20 cellular contexts compared by ENCODE assay signal in genomic region chr4:10731162-10731561, GRCh38. TPM values are rescaled to one million over a fixed set of nuclear protein-coding genes. Genes with fewer than 3 reads are reported as not detected.
A peak's percentile ranks its signal among the peaks of the same experiment; 100 is the strongest.
DNase-seq lines count a peak whose midpoint lies in the region; ATAC-seq and FAIRE-seq lines count a peak whose summit lies in the region.
"Had no signal": no experiment of that assay in that cellular context is flagged by ENCODE, and none has a peak within 500 bp of the region (broad histone marks: within the 10 kb centered on the region; RNA-seq: fewer than 3 reads in every experiment).

No MANE protein-coding gene starts in this region.

- H3K4me1 Mint-ChIP-seq in activated T-cell treated with anti-CD3 and anti-CD28 coated beads, Interleukin-2, amount 50 U/mL, for 72 hours (ENCODE audit: low read depth): peaks cover 75% of the 10 kb centered on the region
- H3K4me1 Mint-ChIP-seq in activated T-helper 17 cell treated with anti-CD3 and anti-CD28 coated beads, Interleukin-2, amount 50 U/mL, for 72 hours: peaks cover 7% of the 10 kb centered on the region
- H3K4me1 Mint-ChIP-seq in activated CD4-positive, alpha-beta memory T cell treated with anti-CD3 and anti-CD28 coated beads for 36 hours (ENCODE audit: low read depth): peaks cover 39% of the 10 kb centered on the region

- no peak for ATAC-seq in activated T-cell treated with anti-CD3 and anti-CD28 coated beads, Interleukin-2, amount 50 U/mL, for 72 hours (replicated peaks in 1 of 2)
- peak; percentile 7 for ATAC-seq in GM18870 (IDR thresholded peaks at IDR 0.05; ENCODE audit: unreplicated experiment)
- no peak for ATAC-seq in activated T-helper 17 cell treated with anti-CD3 and anti-CD28 coated beads, Interleukin-2, amount 50 U/mL, for 72 hours (replicated peaks)
- ATAC-seq in stimulated activated naive CD8-positive, alpha-beta T cell treated with anti-CD3 and anti-CD28 coated beads, Interleukin-15, Interleukin-2, amounts not matched to agents 100 U/mL and 50 U/mL, for 24 hours: no peak
- ATAC-seq: HepG2 had no signal

- no peak overlapping the region for H3K27ac Mint-ChIP-seq in activated T-cell treated with anti-CD3 and anti-CD28 coated beads, Interleukin-2, amount 50 U/mL, for 72 hours
- H3K27ac Mint-ChIP-seq in activated T-helper 17 cell treated with anti-CD3 and anti-CD28 coated beads, Interleukin-2, amount 50 U/mL, for 72 hours: peak overlapping the region; percentile 72
- H3K27ac Mint-ChIP-seq in activated CD4-positive, alpha-beta memory T cell treated with anti-CD3 and anti-CD28 coated beads for 36 hours: no peak overlapping the region
- H3K27ac Mint-ChIP-seq: B cell; CD4-positive, alpha-beta memory T cell had no signal

- POLR2A ChIA-PET in activated CD4-positive, alpha-beta memory T cell treated with anti-CD3 and anti-CD28 coated beads for 36 hours (lab: Charles Lee): no interaction called here

- CTCF ChIA-PET in activated CD4-positive, alpha-beta memory T cell treated with anti-CD3 and anti-CD28 coated beads for 36 hours (lab: Charles Lee): no interaction called here

- H3K9me3 Mint-ChIP-seq in activated T-cell treated with anti-CD3 and anti-CD28 coated beads, Interleukin-2, amount 50 U/mL, for 72 hours: peaks cover 4 to 6% of the 10 kb centered on the region in 2 donors
- H3K9me3 Mint-ChIP-seq in activated T-helper 17 cell treated with anti-CD3 and anti-CD28 coated beads, Interleukin-2, amount 50 U/mL, for 72 hours: peaks cover 4% of the 10 kb centered on the region
- no peaks in the 10 kb centered on the region for H3K9me3 Mint-ChIP-seq in activated CD4-positive, alpha-beta memory T cell treated with anti-CD3 and anti-CD28 coated beads for 36 hours
- H3K9me3 Mint-ChIP-seq: H9 had no signal

- intact Hi-C loops in activated CD4-positive, alpha-beta memory T cell treated with anti-CD3 and anti-CD28 coated beads for 36 hours (cut with micrococcal nuclease): loop anchor here (5.0 kb wide), 2 partner anchors 59 to 74 kb away; no protein-coding TSS in a partner anchor

- peak in 1 of 2 donors; percentile 36 for DNase-seq in activated T-cell treated with anti-CD3 and anti-CD28 coated beads, Interleukin-2, amount 50 U/mL, for 72 hours
- no peak for DNase-seq in activated T-cell treated with anti-CD3 and anti-CD28 coated beads, Interleukin-2, amount 50 U/mL, for 1 hour
- DNase-seq in stimulated activated naive CD8-positive, alpha-beta T cell treated with anti-CD3 and anti-CD28 coated beads, Interleukin-15, Interleukin-2, amounts not matched to agents 100 U/mL and 50 U/mL, for 24 hours: peak; percentile 29
- no peak for DNase-seq in activated CD4-positive, alpha-beta memory T cell treated with anti-CD3 and anti-CD28 coated beads for 36 hours
- no peak for DNase-seq in RCC 7860 (ENCODE audit: low spot score)
- DNase-seq: CD4-positive, alpha-beta memory T cell; DMS79 treated with DMSO at 0.1 percent for 48 hours; GDM1; H9; NCI-H1105 treated with DMSO at 0.1 percent for 48 hours; NCI-H187 treated with DMSO at 0.1 percent for 48 hours; NCI-H2171; NCI-H446 treated with DMSO at 0.1 percent for 48 hours; NCI-H748 treated with DMSO at 0.1 percent for 48 hours; Peyer's patch; SHP77 had no signal

- FAIRE-seq in RCC 7860 (lab: Jason Lieb, UNC): no peak
- FAIRE-seq: HepG2 had no signal

- no peaks in the 10 kb centered on the region for H3K27me3 Mint-ChIP-seq in activated T-cell treated with anti-CD3 and anti-CD28 coated beads, Interleukin-2, amount 50 U/mL, for 72 hours (ENCODE audit: low read depth)
- H3K27me3 Mint-ChIP-seq in activated T-helper 17 cell treated with anti-CD3 and anti-CD28 coated beads, Interleukin-2, amount 50 U/mL, for 72 hours: peaks cover 3% of the 10 kb centered on the region
- H3K27me3 Mint-ChIP-seq in activated CD4-positive, alpha-beta memory T cell treated with anti-CD3 and anti-CD28 coated beads for 36 hours: peaks cover 7% of the 10 kb centered on the region
- H3K27me3 Mint-ChIP-seq: B cell had no signal

- H3K4me3 Mint-ChIP-seq in activated T-cell treated with anti-CD3 and anti-CD28 coated beads, Interleukin-2, amount 50 U/mL, for 72 hours: peak overlapping the region; percentile 58 to 68
- peak overlapping the region; percentile 4 for H3K4me3 Mint-ChIP-seq in activated T-helper 17 cell treated with anti-CD3 and anti-CD28 coated beads, Interleukin-2, amount 50 U/mL, for 72 hours
- no peak overlapping the region for H3K4me3 Mint-ChIP-seq in activated CD4-positive, alpha-beta memory T cell treated with anti-CD3 and anti-CD28 coated beads for 36 hours
- H3K4me3 Mint-ChIP-seq: CD4-positive, alpha-beta memory T cell; H9 had no signal

- peaks cover 0 to 2% of the 10 kb centered on the region in 2 donors for H3K36me3 Mint-ChIP-seq in activated T-cell treated with anti-CD3 and anti-CD28 coated beads, Interleukin-2, amount 50 U/mL, for 72 hours (ENCODE audit: insufficient read depth in 2 of 2)
- no peaks in the 10 kb centered on the region for H3K36me3 Mint-ChIP-seq in activated T-helper 17 cell treated with anti-CD3 and anti-CD28 coated beads, Interleukin-2, amount 50 U/mL, for 72 hours (ENCODE audit: low read depth)
- no peaks in the 10 kb centered on the region for H3K36me3 Mint-ChIP-seq in activated CD4-positive, alpha-beta memory T cell treated with anti-CD3 and anti-CD28 coated beads for 36 hours
- H3K36me3 Mint-ChIP-seq: CD4-positive, alpha-beta memory T cell had no signal

RNA-seq across cellular contexts. Expression of gene CLNK, which starts 46.6 kb away (rescaled TPM):
- under 1 TPM; 0.05 to 0.55 TPM for total RNA-seq in activated T-cell treated with anti-CD3 and anti-CD28 coated beads, Interleukin-2, amount 50 U/mL, for 72 hours
- not detected for total RNA-seq in activated T-helper 17 cell treated with anti-CD3 and anti-CD28 coated beads, Interleukin-2, amount 50 U/mL, for 72 hours
- not detected for total RNA-seq in activated CD4-positive, alpha-beta memory T cell treated with anti-CD3 and anti-CD28 coated beads for 36 hours
- total RNA-seq: H9, HepG2 had no signal
